In the genomic region with DNA sequence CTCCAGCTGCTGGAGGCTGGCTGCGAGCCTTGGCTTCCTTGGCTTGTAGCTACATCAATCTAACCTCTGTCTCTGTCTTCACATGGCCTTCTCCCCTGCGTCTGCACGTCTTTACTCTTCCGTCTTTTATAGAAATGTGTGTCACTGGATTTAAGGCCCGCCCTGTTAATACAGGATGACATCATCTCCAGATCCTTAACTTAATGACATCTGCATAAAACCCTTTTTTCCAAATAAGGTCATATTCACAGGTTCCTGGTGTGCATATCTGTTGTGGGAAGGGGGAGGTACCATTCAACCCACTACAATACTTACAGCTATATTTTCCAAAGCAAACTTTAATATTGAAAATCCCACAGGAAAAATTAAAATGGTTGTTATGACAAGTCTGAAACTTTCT, we compare ENCODE assay signal across 3 cellular contexts.
A peak's percentile ranks its signal among the peaks of the same experiment; 100 is the strongest.
TF ChIP-seq lines count a peak whose summit lies in the region.

No MANE protein-coding gene starts in this region.

TF ChIP-seq in GM23338, 12 proteins besides CTCF, POLR2A, EP300 and RAD21 (continues in another document):
- TF ChIP-seq ZNF114 (CRISPR knock-in tag; IDR thresholded peaks at IDR 0.05) = no peak
- no peak for TF ChIP-seq ZNF462 (CRISPR knock-in tag; IDR thresholded peaks at IDR 0.05)
- no peak for TF ChIP-seq POLR2AphosphoS5 (IDR thresholded peaks at IDR 0.05; ENCODE audit: low read depth)
- no peak for TF ChIP-seq JUNB (IDR thresholded peaks at IDR 0.05; ENCODE audit: unreplicated experiment)
- no peak for TF ChIP-seq STAT1 (IDR thresholded peaks at IDR 0.05; ENCODE audit: unreplicated experiment)
- TF ChIP-seq EZH2phosphoT487 (IDR thresholded peaks at IDR 0.05; ENCODE audit: unreplicated experiment) = no peak

TF ChIP-seq in HEK293, 187 proteins besides CTCF, POLR2A, EP300 and RAD21:
- no peak for TF ChIP-seq ZFHX2 (tag by site-specific recombination; conservative IDR thresholded peaks at IDR 0.05)
- no peak for TF ChIP-seq ZNF529 (tag by site-specific recombination; IDR thresholded peaks at IDR 0.05; ENCODE audit: insufficient replicate concordance)
- TF ChIP-seq, protein P1, sequence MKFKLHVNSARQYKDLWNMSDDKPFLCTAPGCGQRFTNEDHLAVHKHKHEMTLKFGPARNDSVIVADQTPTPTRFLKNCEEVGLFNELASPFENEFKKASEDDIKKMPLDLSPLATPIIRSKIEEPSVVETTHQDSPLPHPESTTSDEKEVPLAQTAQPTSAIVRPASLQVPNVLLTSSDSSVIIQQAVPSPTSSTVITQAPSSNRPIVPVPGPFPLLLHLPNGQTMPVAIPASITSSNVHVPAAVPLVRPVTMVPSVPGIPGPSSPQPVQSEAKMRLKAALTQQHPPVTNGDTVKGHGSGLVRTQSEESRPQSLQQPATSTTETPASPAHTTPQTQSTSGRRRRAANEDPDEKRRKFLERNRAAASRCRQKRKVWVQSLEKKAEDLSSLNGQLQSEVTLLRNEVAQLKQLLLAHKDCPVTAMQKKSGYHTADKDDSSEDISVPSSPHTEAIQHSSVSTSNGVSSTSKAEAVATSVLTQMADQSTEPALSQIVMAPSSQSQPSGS (tag by site-specific recombination; IDR thresholded peaks at IDR 0.05; ENCODE audit: low read depth) = peak; percentile 79
- TF ChIP-seq ZNF311 (tag by site-specific recombination; IDR thresholded peaks at IDR 0.05; ENCODE audit: borderline replicate concordance) = no peak
- TF ChIP-seq, protein P2, sequence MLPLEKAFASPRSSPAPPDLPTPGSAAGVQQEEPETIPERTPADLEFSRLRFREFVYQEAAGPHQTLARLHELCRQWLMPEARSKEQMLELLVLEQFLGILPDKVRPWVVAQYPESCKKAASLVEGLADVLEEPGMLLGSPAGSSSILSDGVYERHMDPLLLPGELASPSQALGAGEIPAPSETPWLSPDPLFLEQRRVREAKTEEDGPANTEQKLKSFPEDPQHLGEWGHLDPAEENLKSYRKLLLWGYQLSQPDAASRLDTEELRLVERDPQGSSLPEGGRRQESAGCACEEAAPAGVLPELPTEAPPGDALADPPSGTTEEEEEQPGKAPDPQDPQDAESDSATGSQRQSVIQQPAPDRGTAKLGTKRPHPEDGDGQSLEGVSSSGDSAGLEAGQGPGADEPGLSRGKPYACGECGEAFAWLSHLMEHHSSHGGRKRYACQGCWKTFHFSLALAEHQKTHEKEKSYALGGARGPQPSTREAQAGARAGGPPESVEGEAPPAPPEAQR (tag by site-specific recombination; IDR thresholded peaks at IDR 0.05) = no peak
- TF ChIP-seq ZNF354C (tag by site-specific recombination; IDR thresholded peaks at IDR 0.05; ENCODE audit: borderline replicate concordance, low read depth) = no peak
- no peak for TF ChIP-seq ZNF2 (tag by site-specific recombination; IDR thresholded peaks at IDR 0.05)
- TF ChIP-seq ZNF148 (tag by site-specific recombination; IDR thresholded peaks at IDR 0.05; ENCODE audit: borderline replicate concordance) = no peak
TF ChIP-seq in HEK293: peak in this region for 1.

TF ChIP-seq in H1, 55 proteins besides CTCF, POLR2A, EP300 and RAD21:
- TF ChIP-seq BRCA1 (IDR thresholded peaks at IDR 0.05; ENCODE audit: low read depth, low read length) (no peak), SRF (IDR thresholded peaks at IDR 0.05; ENCODE audit: low read depth, low read length) (peak; percentile 48; the same call in 1 of the 2 replicates), ASH2L (IDR thresholded peaks at IDR 0.05; ENCODE audit: low read length) (no peak), TAF1 (IDR thresholded peaks at IDR 0.05; ENCODE audit: low read depth, low read length) (no peak), CBX5 (IDR thresholded peaks at IDR 0.05; ENCODE audit: low read depth, low read length) (no peak), USF2 (IDR thresholded peaks at IDR 0.05; ENCODE audit: low read length) (no peak), CHD2 (IDR thresholded peaks at IDR 0.05; ENCODE audit: low read length) (no peak)
